In the genomic region with DNA sequence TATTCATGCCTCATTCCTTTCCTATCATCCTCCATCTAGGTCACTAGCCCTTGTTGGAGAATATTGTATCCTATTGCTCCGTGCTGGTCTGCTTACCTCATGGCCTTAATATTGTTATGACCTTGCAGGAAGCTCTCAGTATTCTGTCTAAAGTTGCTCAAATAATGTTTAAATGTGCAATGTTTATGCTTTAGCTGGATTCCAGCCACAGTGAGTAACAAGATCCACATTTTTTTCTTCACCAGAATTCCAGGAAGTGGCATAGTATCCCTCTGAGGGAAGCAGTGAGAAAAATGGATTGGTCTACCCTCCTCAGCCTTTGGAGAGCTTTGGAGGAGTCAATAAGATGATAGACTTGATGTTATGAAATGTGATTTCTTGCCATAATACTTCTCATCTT, we compare ENCODE assay signal across 23 cellular contexts.
DNase-seq lines count a peak whose midpoint lies in the region; ATAC-seq, FAIRE-seq and TF ChIP-seq lines count a peak whose summit lies in the region.
"Had no signal": no experiment of that assay in that cellular context is flagged by ENCODE, and none has a peak within 500 bp of the region (broad histone marks: within the 10 kb centered on the region; RNA-seq: fewer than 3 reads in every experiment).

No MANE protein-coding gene starts in this region.

- ATAC-seq in HepG2, result no peak
- ATAC-seq: PC-3 had no signal

- H3K36me3 ChIP-seq in OCI-LY1 (ENCODE audit: insufficient read depth, low read length), result no peaks in the 10 kb centered on the region
- H3K36me3 ChIP-seq in mammary epithelial cell (ENCODE audit: insufficient read depth, low read length), result no peaks in the 10 kb centered on the region
- H3K36me3 ChIP-seq in sigmoid colon, result no peaks in the 10 kb centered on the region
- no peaks in the 10 kb centered on the region for H3K36me3 ChIP-seq in HepG2 (replicated peaks in 1 of 2; ENCODE audit: control insufficient read depth in 1 of 2, insufficient read depth in 2 of 2, low read length in 2 of 2)
- H3K36me3 ChIP-seq in ovary, result no peaks in the 10 kb centered on the region
- H3K36me3 ChIP-seq: BE2C had no signal

- BruUV-seq in mammary epithelial cell (replicated peaks; lab: Mats Ljungman, UMichigan) (no TSS peak), HepG2 (replicated peaks; lab: Mats Ljungman, UMichigan) (no TSS peak)

- H4K20me1 ChIP-seq in OCI-LY1 (ENCODE audit: insufficient read depth, low read length) (no peaks in the 10 kb centered on the region), mammary epithelial cell (ENCODE audit: insufficient read depth, low read length) (no peaks in the 10 kb centered on the region), HepG2 (ENCODE audit: insufficient read depth, low read length) (no peaks in the 10 kb centered on the region)

- in situ Hi-C loops in mammary epithelial cell (cut with MboI; ENCODE audit: low sequenced_read_pairs in 2 of 2) (no loop called here), HepG2 (cut with HindIII; ENCODE audit: extremely low pct_ligation_motif_present, low pct_unique_long_range_greater_than_20kb) (no loop called here)

- H3F3A ChIP-seq in OCI-LY1 (ENCODE audit: insufficient read depth, low read length), result no peaks in the 10 kb centered on the region

- CTCF ChIA-PET in mammary epithelial cell (lab: Charles Lee; ENCODE audit: low non-redundant PET), result no interaction called here
- CTCF ChIA-PET in HepG2 (lab: Yijun Ruan, JAX; ENCODE audit: low intra/inter-chr PET ratio, low total read pairs), result no interaction called here

- H3K4me2 ChIP-seq in OCI-LY1 (ENCODE audit: low read length), result peak overlapping the region; percentile 56
- no peak overlapping the region for H3K4me2 ChIP-seq in mammary epithelial cell (ENCODE audit: insufficient read depth, low read depth, low read length)
- no peak overlapping the region for H3K4me2 ChIP-seq in HepG2 (ENCODE audit: low read depth, low read length)

- H3K79me2 ChIP-seq in OCI-LY1 (ENCODE audit: insufficient read depth, low read length), result no peaks in the 10 kb centered on the region
- no peaks in the 10 kb centered on the region for H3K79me2 ChIP-seq in mammary epithelial cell (ENCODE audit: insufficient read depth, low read length)
- H3K79me2 ChIP-seq in HepG2 (ENCODE audit: insufficient read depth, low read length), result no peaks in the 10 kb centered on the region

- TF ChIP-seq EP300 in sigmoid colon (IDR thresholded peaks at IDR 0.05) (no peak), HepG2 (IDR thresholded peaks at IDR 0.05; ENCODE audit: low read depth in 2 of 2, low read length in 2 of 2) (no peak), HepG2 (CRISPR knock-in tag; IDR thresholded peaks at IDR 0.05; ENCODE audit: borderline replicate concordance) (no peak), ovary (IDR thresholded peaks at IDR 0.05) (no peak)

- H3K27ac ChIP-seq in OCI-LY1 (ENCODE audit: low read depth, low read length, poor library complexity, severe bottlenecking) (peak overlapping the region; percentile 74), mammary epithelial cell (ENCODE audit: insufficient read depth, low read depth, low read length) (no peak overlapping the region), sigmoid colon (no peak overlapping the region), HepG2 (ENCODE audit: extremely low read length, insufficient read depth, low read length) (no peak overlapping the region), ovary (no peak overlapping the region)
- H3K27ac ChIP-seq: RWPE1 had no signal

- WGBS in mammary epithelial cell (ENCODE audit: low coverage, missing lambda C conversion rate), result 100% methylated on average over 1 of the region's 1 CpG
- WGBS in sigmoid colon, 2 donors, result 75% methylated on average over 1 of the region's 1 CpG
- 8% methylated on average over 1 of the region's 1 CpG for WGBS in HepG2 (ENCODE audit: low lambda C conversion rate)
- 65 to 76% (median 69%) methylated on average over 1 of the region's 1 CpG for WGBS in ovary, 3 donors

- no peak for TF ChIP-seq RAD21 in HepG2 (CRISPR knock-in tag; IDR thresholded peaks at IDR 0.05)

- DNase-seq in AG10803 (ENCODE audit: low read depth), result peak; percentile 6
- DNase-seq in mammary epithelial cell, result peak; percentile 6
- DNase-seq in fibroblast of villous mesenchyme (ENCODE audit: low read depth), result peak; percentile 34
- no peak for DNase-seq in activated T-cell treated with anti-CD3 and anti-CD28 coated beads, Interleukin-2, amount 50 U/mL, for 48 hours
- no peak for DNase-seq in sigmoid colon
- no peak for DNase-seq in HepG2 (ENCODE audit: low spot score)
- DNase-seq in ovary, result no peak
- DNase-seq: BE2C; Caco-2; CD4-positive, alpha-beta T cell; GF-D8; GOT3; KG1; NCI-H1048; NCI-H1436; NCI-H1930; NCI-H226; NCI-H524; NCI-H82; PC-3 had no signal

- intact Hi-C loops in mammary epithelial cell (cut with micrococcal nuclease), result no loop called here
- intact Hi-C loops in sigmoid colon (cut with DNase I), result no loop called here
- intact Hi-C loops in HepG2 (cut with micrococcal nuclease; ENCODE audit: unreplicated experiment), result no loop called here
- intact Hi-C loops in ovary (cut with DNase I), result no loop called here

- TF ChIP-seq POLR2A in sigmoid colon (IDR thresholded peaks at IDR 0.05), result no peak
- no peak for TF ChIP-seq POLR2A in HepG2 (IDR thresholded peaks at IDR 0.05; ENCODE audit: insufficient read depth in 1 of 2, low read depth in 2 of 2, low read length in 2 of 2)
- no peak for TF ChIP-seq POLR2A in ovary (IDR thresholded peaks at IDR 0.05)

- no peak for FAIRE-seq in HepG2 (lab: Jason Lieb, UNC)
- FAIRE-seq: GM19239 had no signal

- H3K9me2 ChIP-seq in OCI-LY1 (ENCODE audit: low read depth, low read length), result no peaks in the 10 kb centered on the region

- POLR2A ChIA-PET in HepG2 (lab: Yijun Ruan, JAX), result no interaction called here

- no peak overlapping the region for H3K4me3 ChIP-seq in AG10803 (ENCODE audit: low read length)
- peak overlapping the region; percentile 36 for H3K4me3 ChIP-seq in OCI-LY1 (ENCODE audit: low read depth, low read length, poor library complexity, severe bottlenecking)
- no peak overlapping the region for H3K4me3 ChIP-seq in mammary epithelial cell (replicated peaks in 1 of 3; ENCODE audit: insufficient read depth in 1 of 3, low read depth in 2 of 3, low read length in 3 of 3)
- H3K4me3 ChIP-seq in fibroblast of villous mesenchyme (ENCODE audit: low read depth, low read length), result no peak overlapping the region
- H3K4me3 ChIP-seq in sigmoid colon, result no peak overlapping the region
- H3K4me3 ChIP-seq in HepG2 (replicated peaks in 1 of 3; ENCODE audit: insufficient read depth in 1 of 3, low read depth in 2 of 3, low read length in 3 of 3), result no peak overlapping the region
- no peak overlapping the region for H3K4me3 ChIP-seq in ovary

- dilution Hi-C loops in mammary epithelial cell (cut with HindIII; ENCODE audit: low sequenced_read_pairs), result no loop called here

- H3K9ac ChIP-seq in OCI-LY1 (ENCODE audit: low read length), result peak overlapping the region; percentile 16
- H3K9ac ChIP-seq in mammary epithelial cell (ENCODE audit: insufficient read depth, low read length), result no peak overlapping the region
- H3K9ac ChIP-seq in HepG2 (ENCODE audit: insufficient read depth, low read depth, low read length), result no peak overlapping the region

- TF ChIP-seq CTCF in AG10803 (conservative IDR thresholded peaks at IDR 0.05; ENCODE audit: low read length) (no peak), OCI-LY1 (IDR thresholded peaks at IDR 0.05; ENCODE audit: low read length) (no peak), mammary epithelial cell (conservative IDR thresholded peaks at IDR 0.05 in 1 of 2, IDR thresholded peaks at IDR 0.05 in 1 of 2; ENCODE audit: extremely low read depth in 1 of 2, insufficient read depth in 1 of 2, low read depth in 1 of 2, low read length in 2 of 2) (no peak), fibroblast of villous mesenchyme (IDR thresholded peaks at IDR 0.05; ENCODE audit: insufficient read depth, low read depth, low read length) (no peak), sigmoid colon (IDR thresholded peaks at IDR 0.05) (no peak), HepG2 (CRISPR knock-in tag; IDR thresholded peaks at IDR 0.05) (no peak), ovary (IDR thresholded peaks at IDR 0.05) (no peak)

- H3K4me1 ChIP-seq in OCI-LY1 (ENCODE audit: insufficient read depth, low read length, severe bottlenecking) (peaks cover 43% of the 10 kb centered on the region), mammary epithelial cell (ENCODE audit: insufficient read depth, low read length) (peaks cover 10% of the 10 kb centered on the region), sigmoid colon (no peaks in the 10 kb centered on the region), HepG2 (ENCODE audit: insufficient read depth, low read length) (no peaks in the 10 kb centered on the region), ovary (ENCODE audit: insufficient read depth) (no peaks in the 10 kb centered on the region)
- H3K4me1 ChIP-seq: BE2C, Caco-2 had no signal

- H2AFZ ChIP-seq in OCI-LY1 (ENCODE audit: low read length) (0 out of 2 replicates have a peak overlapping the region, but pooled peaks have one; percentile 1), mammary epithelial cell (ENCODE audit: low read depth, low read length) (peak overlapping the region; percentile 67), HepG2 (ENCODE audit: low read length) (no peak overlapping the region)

- H3K27me3 ChIP-seq in OCI-LY1 (ENCODE audit: insufficient read depth, low read length) (no peaks in the 10 kb centered on the region), mammary epithelial cell (ENCODE audit: insufficient read depth, low read length) (no peaks in the 10 kb centered on the region), sigmoid colon (no peaks in the 10 kb centered on the region), HepG2 (ENCODE audit: control insufficient read depth in 1 of 2, insufficient read depth in 2 of 2, low read length in 2 of 2) (no peaks in the 10 kb centered on the region; a peak in 1 of 5 replicates), ovary (no peaks in the 10 kb centered on the region)
- H3K27me3 ChIP-seq: BE2C had no signal

- H3K9me3 ChIP-seq in OCI-LY1 (ENCODE audit: low read length) (no peaks in the 10 kb centered on the region; the same call in 1 of the 2 replicates), mammary epithelial cell (replicated peaks; ENCODE audit: insufficient read depth, low read length) (no peaks in the 10 kb centered on the region), sigmoid colon (no peaks in the 10 kb centered on the region), HepG2 (ENCODE audit: low read length) (peaks cover 83% of the 10 kb centered on the region), ovary (no peaks in the 10 kb centered on the region)
- H3K9me3 ChIP-seq: BE2C, Caco-2 had no signal

TF ChIP-seq in HepG2, 621 proteins besides CTCF, POLR2A, EP300 and RAD21 (continues in another document):
- TF ChIP-seq JUND (CRISPR knock-in tag; IDR thresholded peaks at IDR 0.05) (no peak), CBFB (CRISPR knock-in tag; IDR thresholded peaks at IDR 0.05) (no peak), ZMYM3 (CRISPR knock-in tag; IDR thresholded peaks at IDR 0.05) (no peak)

Comparison
In these comparisons a context has a peak if more than half of its experiments do, and no peak if none do; other contexts are left out.
1. DNase-seq: peak in AG10803 (single experiment), mammary epithelial cell (single experiment) and fibroblast of villous mesenchyme (single experiment); none in activated T-cell treated with anti-CD3 and anti-CD28 coated beads, Interleukin-2, amount 50 U/mL, for 48 hours (0 of 2), sigmoid colon (single experiment), HepG2 (single experiment) and ovary (0 of 5).